23 cellular contexts compared by ENCODE assay signal in the genomic region with DNA sequence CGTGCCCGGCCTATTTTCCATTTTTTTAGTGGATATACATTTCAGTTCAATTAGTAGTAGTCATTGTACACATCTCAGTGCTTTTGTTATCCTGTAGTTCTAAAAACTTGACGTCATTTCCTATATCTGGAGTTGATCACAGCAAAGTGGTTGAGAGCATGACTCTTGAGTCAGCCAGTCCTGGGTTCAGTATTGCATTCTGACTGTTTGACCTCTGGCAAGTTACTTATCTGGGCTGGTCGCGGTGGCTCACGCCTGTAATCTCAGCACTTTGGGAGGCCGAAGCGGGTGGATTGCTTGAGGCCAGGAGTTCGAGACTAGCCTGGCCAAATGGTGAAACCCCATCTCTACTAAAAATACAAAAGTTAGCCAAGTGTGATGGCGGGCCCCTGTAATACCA. TPM values are rescaled to one million over a fixed set of nuclear protein-coding genes. Genes with fewer than 3 reads are reported as not detected.
DNase-seq lines count a peak whose midpoint lies in the region; ATAC-seq, FAIRE-seq and TF ChIP-seq lines count a peak whose summit lies in the region.
"Had no signal": no experiment of that assay in that cellular context is flagged by ENCODE, and none has a peak within 500 bp of the region (broad histone marks: within the 10 kb centered on the region; RNA-seq: fewer than 3 reads in every experiment).

No MANE protein-coding gene starts in this region.

- H3K4me3 ChIP-seq in GM23248 (no peak overlapping the region), fibroblast of the aortic adventitia (ENCODE audit: low read depth, low read length) (no peak overlapping the region)
- H3K4me3 ChIP-seq: A549, thyroid gland had no signal

- H3K9ac ChIP-seq in GM23248, result no peak overlapping the region
- H3K9ac ChIP-seq: SK-N-SH had no signal

- H3K27me3 ChIP-seq in GM23248 (replicated peaks; ENCODE audit: insufficient read depth), result no peaks in the 10 kb centered on the region
- H3K27me3 ChIP-seq: thyroid gland had no signal

- peak; percentile 14 for ATAC-seq in activated CD8-positive, alpha-beta T cell treated with anti-CD3 and anti-CD28 coated beads for 36 hours
- no peak for ATAC-seq in activated CD8-positive, alpha-beta T cell treated with anti-CD3 and anti-CD28 coated beads, Interleukin-2, amount 10 ng/mL, durations not matched to agents 7 days and 5 days
- ATAC-seq in activated T-cell treated with anti-CD3 and anti-CD28 coated beads, Interleukin-2, amount 50 U/mL, for 4 hours, result peak; percentile 16 to 27
- ATAC-seq: A549 had no signal

- WGBS in GM23248 (ENCODE audit: low coverage in 1 of 2, low lambda C conversion rate in 2 of 2, missing lambda C conversion rate in 2 of 2), 2 experiments, result 89 to 91% methylated on average over 10 of the region's 10 CpGs

- TF ChIP-seq CTCF in activated CD8-positive, alpha-beta T cell treated with anti-CD3 and anti-CD28 coated beads for 36 hours (IDR thresholded peaks at IDR 0.05), result no peak
- no peak for TF ChIP-seq CTCF in fibroblast of the aortic adventitia (IDR thresholded peaks at IDR 0.05; ENCODE audit: insufficient read depth, low read length)
- TF ChIP-seq CTCF in D721Med (IDR thresholded peaks at IDR 0.05; ENCODE audit: insufficient read depth, missing control alignments), result no peak

- H3K27ac ChIP-seq in GM23248, result no peak overlapping the region
- H3K27ac ChIP-seq: A549, thyroid gland had no signal

- H3K36me3 ChIP-seq in GM23248 (ENCODE audit: low read depth), result no peaks in the 10 kb centered on the region
- H3K36me3 ChIP-seq: thyroid gland had no signal

- H3K9me3 Mint-ChIP-seq in activated CD8-positive, alpha-beta T cell treated with anti-CD3 and anti-CD28 coated beads for 36 hours, result no peaks in the 10 kb centered on the region
- no peaks in the 10 kb centered on the region for H3K9me3 Mint-ChIP-seq in activated CD8-positive, alpha-beta T cell treated with anti-CD3 and anti-CD28 coated beads, Interleukin-2, amount 10 ng/mL, durations not matched to agents 7 days and 5 days (ENCODE audit: insufficient read depth)
- no peaks in the 10 kb centered on the region for H3K9me3 Mint-ChIP-seq in activated T-cell treated with anti-CD3 and anti-CD28 coated beads, Interleukin-2, amount 50 U/mL, for 4 hours
- H3K9me3 Mint-ChIP-seq: memory B cell; natural killer cell treated with Interleukin-12 subunit alpha and Interleukin-12 subunit beta and Interleukin-15 and Interleukin-18, amount 100 ng/mL, for 72 hours had no signal

- H3K4me3 Mint-ChIP-seq in activated CD8-positive, alpha-beta T cell treated with anti-CD3 and anti-CD28 coated beads for 36 hours, result no peak overlapping the region
- H3K4me3 Mint-ChIP-seq in activated CD8-positive, alpha-beta T cell treated with anti-CD3 and anti-CD28 coated beads, Interleukin-2, amount 10 ng/mL, durations not matched to agents 7 days and 5 days, result no peak overlapping the region
- H3K4me3 Mint-ChIP-seq in activated T-cell treated with anti-CD3 and anti-CD28 coated beads, Interleukin-2, amount 50 U/mL, for 4 hours, result no peak overlapping the region
- H3K4me3 Mint-ChIP-seq: memory B cell; natural killer cell treated with Interleukin-12 subunit alpha and Interleukin-12 subunit beta and Interleukin-15 and Interleukin-18, amount 100 ng/mL, for 72 hours had no signal

- peaks cover 2% of the 10 kb centered on the region for H3K27me3 Mint-ChIP-seq in activated CD8-positive, alpha-beta T cell treated with anti-CD3 and anti-CD28 coated beads for 36 hours
- no peaks in the 10 kb centered on the region for H3K27me3 Mint-ChIP-seq in activated CD8-positive, alpha-beta T cell treated with anti-CD3 and anti-CD28 coated beads, Interleukin-2, amount 10 ng/mL, durations not matched to agents 7 days and 5 days (ENCODE audit: low read depth)
- H3K27me3 Mint-ChIP-seq in activated T-cell treated with anti-CD3 and anti-CD28 coated beads, Interleukin-2, amount 50 U/mL, for 4 hours (ENCODE audit: low read depth), result no peaks in the 10 kb centered on the region

- no peaks in the 10 kb centered on the region for H3K79me2 ChIP-seq in GM23248 (ENCODE audit: insufficient read depth)

- no peak overlapping the region for H3K4me2 ChIP-seq in GM23248 (ENCODE audit: unreplicated experiment)
- H3K4me2 ChIP-seq: A549, SK-N-SH had no signal

- POLR2A ChIA-PET in activated CD8-positive, alpha-beta T cell treated with anti-CD3 and anti-CD28 coated beads for 36 hours (lab: Charles Lee), result no interaction called here
- POLR2A ChIA-PET in activated CD8-positive, alpha-beta T cell treated with anti-CD3 and anti-CD28 coated beads, Interleukin-2, amount 10 ng/mL, durations not matched to agents 7 days and 5 days (lab: Charles Lee), result no interaction called here

- no peaks in the 10 kb centered on the region for H3K9me2 ChIP-seq in GM23248 (ENCODE audit: insufficient read depth)
- H3K9me2 ChIP-seq: SK-N-SH had no signal

- CTCF ChIA-PET in activated CD8-positive, alpha-beta T cell treated with anti-CD3 and anti-CD28 coated beads for 36 hours (lab: Charles Lee), result no interaction called here
- CTCF ChIA-PET in activated CD8-positive, alpha-beta T cell treated with anti-CD3 and anti-CD28 coated beads, Interleukin-2, amount 10 ng/mL, durations not matched to agents 7 days and 5 days (lab: Charles Lee), result no interaction called here

- no peak for FAIRE-seq in D721Med (lab: Jason Lieb, UNC)
- no peak for FAIRE-seq in GM19239 (lab: Jason Lieb, UNC)
- FAIRE-seq: A549, GM12891, kidney, RCC 7860 had no signal

- H3K36me3 Mint-ChIP-seq in activated CD8-positive, alpha-beta T cell treated with anti-CD3 and anti-CD28 coated beads for 36 hours (ENCODE audit: low read depth), result no peaks in the 10 kb centered on the region
- H3K36me3 Mint-ChIP-seq in activated CD8-positive, alpha-beta T cell treated with anti-CD3 and anti-CD28 coated beads, Interleukin-2, amount 10 ng/mL, durations not matched to agents 7 days and 5 days (ENCODE audit: low read depth), result no peaks in the 10 kb centered on the region
- H3K36me3 Mint-ChIP-seq in activated T-cell treated with anti-CD3 and anti-CD28 coated beads, Interleukin-2, amount 50 U/mL, for 4 hours (ENCODE audit: insufficient read depth), result no peaks in the 10 kb centered on the region
- H3K36me3 Mint-ChIP-seq: natural killer cell treated with Interleukin-12 subunit alpha and Interleukin-12 subunit beta and Interleukin-15 and Interleukin-18, amount 100 ng/mL, for 72 hours had no signal

- H3K4me1 ChIP-seq in GM23248 (ENCODE audit: insufficient read depth), result peaks cover 13% of the 10 kb centered on the region
- H3K4me1 ChIP-seq: A549, thyroid gland had no signal

- no peaks in the 10 kb centered on the region for H3K9me3 ChIP-seq in GM23248 (ENCODE audit: low read depth)
- H3K9me3 ChIP-seq: A549, SK-N-SH, thyroid gland had no signal

- H2AFZ ChIP-seq in GM23248, result no peak overlapping the region

- H3K27ac Mint-ChIP-seq in activated CD8-positive, alpha-beta T cell treated with anti-CD3 and anti-CD28 coated beads for 36 hours, result no peak overlapping the region
- no peak overlapping the region for H3K27ac Mint-ChIP-seq in activated CD8-positive, alpha-beta T cell treated with anti-CD3 and anti-CD28 coated beads, Interleukin-2, amount 10 ng/mL, durations not matched to agents 7 days and 5 days
- H3K27ac Mint-ChIP-seq: memory B cell; natural killer cell treated with Interleukin-12 subunit alpha and Interleukin-12 subunit beta and Interleukin-15 and Interleukin-18, amount 100 ng/mL, for 72 hours had no signal

- peak; percentile 23 for DNase-seq in activated CD8-positive, alpha-beta T cell treated with anti-CD3 and anti-CD28 coated beads for 36 hours
- no peak for DNase-seq in activated CD8-positive, alpha-beta T cell treated with anti-CD3 and anti-CD28 coated beads, Interleukin-2, amount 10 ng/mL, durations not matched to agents 7 days and 5 days
- peak; percentile 46 for DNase-seq in GM23248
- DNase-seq in activated T-cell treated with anti-CD3 and anti-CD28 coated beads, Interleukin-2, amount 50 U/mL, for 4 hours, result no peak
- peak; percentile 71 for DNase-seq in fibroblast of the aortic adventitia (ENCODE audit: low read depth)
- no peak for DNase-seq in ureter (ENCODE audit: low spot score)
- no peak for DNase-seq in D721Med (ENCODE audit: insufficient read length, low spot score)
- no peak for DNase-seq in GM19239 (ENCODE audit: insufficient read length, low spot score)
- DNase-seq: C1 segment of cervical spinal cord; DMS 273 treated with DMSO at 0.1 percent for 48 hours; effector memory CD4-positive, alpha-beta T cell; hypothalamus; kidney; NCI-H146; posterior cingulate gyrus; SK-N-SH; T1000; thyroid gland had no signal

- intact Hi-C loops in activated CD8-positive, alpha-beta T cell treated with anti-CD3 and anti-CD28 coated beads for 36 hours (cut with micrococcal nuclease), result no loop called here

- peaks cover 6% of the 10 kb centered on the region for H3F3A ChIP-seq in GM23248 (ENCODE audit: insufficient read depth)

- peaks cover 24% of the 10 kb centered on the region for H3K4me1 Mint-ChIP-seq in activated CD8-positive, alpha-beta T cell treated with anti-CD3 and anti-CD28 coated beads for 36 hours (ENCODE audit: low read depth)
- peaks cover 6% of the 10 kb centered on the region for H3K4me1 Mint-ChIP-seq in activated CD8-positive, alpha-beta T cell treated with anti-CD3 and anti-CD28 coated beads, Interleukin-2, amount 10 ng/mL, durations not matched to agents 7 days and 5 days (ENCODE audit: low read depth)
- H3K4me1 Mint-ChIP-seq in activated T-cell treated with anti-CD3 and anti-CD28 coated beads, Interleukin-2, amount 50 U/mL, for 4 hours (ENCODE audit: low read depth), result peaks cover 18% of the 10 kb centered on the region
- H3K4me1 Mint-ChIP-seq: memory B cell had no signal

- no peaks in the 10 kb centered on the region for H4K20me1 ChIP-seq in GM23248 (ENCODE audit: insufficient read depth)

- in situ Hi-C loops in GM23248 (cut with MboI), result no loop called here

RNA-seq across cellular contexts. Expression of a gene that starts 50.4 kb away (rescaled TPM):
- total RNA-seq in activated CD8-positive, alpha-beta T cell treated with anti-CD3 and anti-CD28 coated beads for 36 hours, result 10 to 100 TPM; 37.1 to 40.7 TPM
- 10 to 100 TPM; 48.6 to 50.3 TPM for total RNA-seq in activated CD8-positive, alpha-beta T cell treated with anti-CD3 and anti-CD28 coated beads, Interleukin-2, amount 10 ng/mL, durations not matched to agents 7 days and 5 days
- 17.4 and 24.4 TPM in 2 replicates for total RNA-seq in GM23248 (2014; rRNA removed; shearing (Covaris generic))
- polyA plus RNA-seq in GM23248 (2016; fragmentation: Nextera tagmentation; extraction: Ambion mirVana), result 19.7 and 23.1 TPM in 2 replicates
- total RNA-seq in activated T-cell treated with anti-CD3 and anti-CD28 coated beads, Interleukin-2, amount 50 U/mL, for 4 hours, result 10 to 100 TPM; 25.5 to 32.2 (median 32.1) TPM
- total RNA-seq in fibroblast of the aortic adventitia (ENCODE audit: low replicate concordance) (30.0 and 57.9 TPM in 2 replicates), ureter (54.8 TPM)

Comparison
In these comparisons a context has a peak if more than half of its experiments do, and no peak if none do; other contexts are left out.
1. DNase-seq: peak in activated CD8-positive, alpha-beta T cell treated with anti-CD3 and anti-CD28 coated beads for 36 hours (single experiment), GM23248 (single experiment) and fibroblast of the aortic adventitia (single experiment); none in activated CD8-positive, alpha-beta T cell treated with anti-CD3 and anti-CD28 coated beads, Interleukin-2, amount 10 ng/mL, durations not matched to agents 7 days and 5 days (single experiment), activated T-cell treated with anti-CD3 and anti-CD28 coated beads, Interleukin-2, amount 50 U/mL, for 4 hours (single experiment), ureter (single experiment), D721Med (single experiment) and GM19239 (single experiment).